ENCODE assay signal across 1 cellular context in the genomic region with DNA sequence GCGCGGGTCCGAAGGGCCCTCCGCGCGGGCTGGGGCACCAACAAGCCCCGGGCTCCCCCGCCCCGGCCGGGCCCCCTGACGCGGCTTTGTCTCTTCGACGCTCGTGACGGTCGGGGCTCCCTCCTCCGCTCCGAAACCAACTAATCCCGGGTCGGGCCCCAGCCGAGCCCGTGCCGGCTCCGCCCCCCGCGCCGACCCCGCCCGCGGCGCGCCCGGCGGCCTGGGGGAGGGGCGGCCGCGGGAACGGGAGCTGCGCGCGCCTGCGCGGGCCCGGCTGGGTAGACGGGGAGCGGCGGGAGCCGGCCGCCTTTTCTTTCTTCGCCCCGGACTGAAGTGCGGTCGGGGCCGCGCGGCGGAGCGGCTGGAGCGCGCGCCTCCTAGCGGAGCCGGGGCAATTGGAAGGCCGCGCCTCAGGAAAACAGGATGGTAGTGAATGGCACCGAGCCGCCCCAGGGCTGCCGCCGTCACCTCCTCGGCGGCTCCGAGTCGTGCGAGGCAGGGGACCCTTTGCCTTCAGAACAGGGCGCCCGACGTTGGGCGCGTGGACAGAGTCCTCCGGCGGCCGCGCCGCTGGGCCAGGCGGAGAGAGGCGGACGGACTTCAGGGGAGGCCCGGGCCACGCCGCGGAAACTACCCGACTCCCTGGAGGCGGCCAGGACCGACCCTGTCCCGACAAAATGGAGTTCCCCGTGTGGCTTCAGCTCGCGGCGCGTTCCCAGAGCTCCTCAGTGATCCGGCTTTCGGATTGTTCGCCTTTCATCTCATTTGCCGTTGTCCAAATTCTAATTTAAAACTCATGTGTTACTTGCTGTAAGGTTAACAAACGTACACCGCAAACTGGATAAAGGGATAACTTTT.
TF ChIP-seq lines count a peak whose summit lies in the region.

A gene with protein sequence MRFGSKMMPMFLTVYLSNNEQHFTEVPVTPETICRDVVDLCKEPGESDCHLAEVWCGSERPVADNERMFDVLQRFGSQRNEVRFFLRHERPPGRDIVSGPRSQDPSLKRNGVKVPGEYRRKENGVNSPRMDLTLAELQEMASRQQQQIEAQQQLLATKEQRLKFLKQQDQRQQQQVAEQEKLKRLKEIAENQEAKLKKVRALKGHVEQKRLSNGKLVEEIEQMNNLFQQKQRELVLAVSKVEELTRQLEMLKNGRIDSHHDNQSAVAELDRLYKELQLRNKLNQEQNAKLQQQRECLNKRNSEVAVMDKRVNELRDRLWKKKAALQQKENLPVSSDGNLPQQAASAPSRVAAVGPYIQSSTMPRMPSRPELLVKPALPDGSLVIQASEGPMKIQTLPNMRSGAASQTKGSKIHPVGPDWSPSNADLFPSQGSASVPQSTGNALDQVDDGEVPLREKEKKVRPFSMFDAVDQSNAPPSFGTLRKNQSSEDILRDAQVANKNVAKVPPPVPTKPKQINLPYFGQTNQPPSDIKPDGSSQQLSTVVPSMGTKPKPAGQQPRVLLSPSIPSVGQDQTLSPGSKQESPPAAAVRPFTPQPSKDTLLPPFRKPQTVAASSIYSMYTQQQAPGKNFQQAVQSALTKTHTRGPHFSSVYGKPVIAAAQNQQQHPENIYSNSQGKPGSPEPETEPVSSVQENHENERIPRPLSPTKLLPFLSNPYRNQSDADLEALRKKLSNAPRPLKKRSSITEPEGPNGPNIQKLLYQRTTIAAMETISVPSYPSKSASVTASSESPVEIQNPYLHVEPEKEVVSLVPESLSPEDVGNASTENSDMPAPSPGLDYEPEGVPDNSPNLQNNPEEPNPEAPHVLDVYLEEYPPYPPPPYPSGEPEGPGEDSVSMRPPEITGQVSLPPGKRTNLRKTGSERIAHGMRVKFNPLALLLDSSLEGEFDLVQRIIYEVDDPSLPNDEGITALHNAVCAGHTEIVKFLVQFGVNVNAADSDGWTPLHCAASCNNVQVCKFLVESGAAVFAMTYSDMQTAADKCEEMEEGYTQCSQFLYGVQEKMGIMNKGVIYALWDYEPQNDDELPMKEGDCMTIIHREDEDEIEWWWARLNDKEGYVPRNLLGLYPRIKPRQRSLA (minus strand): TSS at position 138 of the 858 bp plus-strand sequence. CDS start 267 bp downstream, outside the sequence.

TF ChIP-seq in H1, 55 proteins besides CTCF, POLR2A, EP300 and RAD21:
- TF ChIP-seq POLR2AphosphoS5 (IDR thresholded peaks at IDR 0.05; ENCODE audit: low read depth, low read length) (peak; percentile 80; the same call in 1 of the 2 replicates), BACH1 (IDR thresholded peaks at IDR 0.05; ENCODE audit: low read length) (no peak), CHD2 (IDR thresholded peaks at IDR 0.05; ENCODE audit: low read length) (no peak), GABPA (IDR thresholded peaks at IDR 0.05; ENCODE audit: borderline replicate concordance, insufficient read depth, low read length) (no peak), PHF8 (conservative IDR thresholded peaks at IDR 0.05; ENCODE audit: low read depth, low read length) (peak; percentile 76), CBX5 (IDR thresholded peaks at IDR 0.05; ENCODE audit: low read depth, low read length) (no peak), SIRT6 (IDR thresholded peaks at IDR 0.05; ENCODE audit: low read length) (no peak), TBP (IDR thresholded peaks at IDR 0.05; ENCODE audit: low read depth, low read length) (peak; percentile 25; the same call in 1 of the 2 replicates), RBBP5 (IDR thresholded peaks at IDR 0.05; ENCODE audit: borderline replicate concordance, low read depth, low read length) (0 out of 2 replicates have a peak, but pooled peaks have one; percentile 50), NRF1 (IDR thresholded peaks at IDR 0.05; ENCODE audit: low read depth, low read length) (peak; percentile 59), TAF1 (IDR thresholded peaks at IDR 0.05; ENCODE audit: low read depth, low read length) (peak; percentile 90), ATF3 (IDR thresholded peaks at IDR 0.05; ENCODE audit: insufficient read depth, low read depth, low read length) (no peak), YY1 (IDR thresholded peaks at IDR 0.05; ENCODE audit: low read depth, low read length) (peak; percentile 70), ATF2 (IDR thresholded peaks at IDR 0.05; ENCODE audit: low read length) (no peak), ASH2L (IDR thresholded peaks at IDR 0.05; ENCODE audit: low read length) (peak; percentile 31), EGR1 (IDR thresholded peaks at IDR 0.05; ENCODE audit: borderline replicate concordance, low read depth, low read length) (no peak), TAF7 (optimal IDR thresholded peaks at IDR 0.05; ENCODE audit: borderline replicate concordance, low read depth, low read length) (peak; percentile 84)
- TF ChIP-seq, protein P1, sequence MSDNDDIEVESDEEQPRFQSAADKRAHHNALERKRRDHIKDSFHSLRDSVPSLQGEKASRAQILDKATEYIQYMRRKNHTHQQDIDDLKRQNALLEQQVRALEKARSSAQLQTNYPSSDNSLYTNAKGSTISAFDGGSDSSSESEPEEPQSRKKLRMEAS (IDR thresholded peaks at IDR 0.05) = peak; percentile 38; the same call in 1 of the 2 replicates
